12 cellular contexts compared by ENCODE assay signal in the genomic region with DNA sequence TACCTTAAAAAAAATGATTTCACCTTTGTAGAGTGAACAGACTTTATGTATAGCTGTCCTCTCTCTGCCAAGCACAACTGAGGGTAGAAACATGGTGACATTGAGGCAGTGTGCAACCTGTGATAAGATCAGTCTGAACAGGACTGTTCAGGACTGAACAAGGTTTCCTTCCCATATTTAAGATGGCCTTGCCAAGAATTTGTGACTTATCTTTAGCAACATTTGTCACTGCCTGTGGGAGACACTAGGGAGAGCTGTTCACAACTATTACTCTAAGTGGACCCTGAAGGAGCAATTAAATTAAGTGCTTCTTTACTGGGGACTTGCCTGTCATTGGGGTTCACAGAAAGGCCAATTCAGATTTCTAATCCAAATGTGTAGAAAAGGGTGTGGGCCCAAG. TPM values are rescaled to one million over a fixed set of nuclear protein-coding genes. Genes with fewer than 3 reads are reported as not detected.
DNase-seq lines count a peak whose midpoint lies in the region; ATAC-seq and TF ChIP-seq lines count a peak whose summit lies in the region.
"Had no signal": no experiment of that assay in that cellular context is flagged by ENCODE, and none has a peak within 500 bp of the region (broad histone marks: within the 10 kb centered on the region; RNA-seq: fewer than 3 reads in every experiment).

No MANE protein-coding gene starts in this region.

- peak; percentile 22 to 48 for TF ChIP-seq RAD21 in liver (IDR thresholded peaks at IDR 0.05)

- CTCF ChIA-PET in PC-3 (lab: Charles Lee) = interaction anchor here (0.6 kb wide), 2 partner anchors 12 to 132 kb away, joined by 3 read pairs; no protein-coding TSS in a partner anchor

- no peak overlapping the region for H3K4me3 ChIP-seq in GM12865 (ENCODE audit: low read depth, low read length)
- H3K4me3 ChIP-seq in HFF-Myc (replicated peaks; ENCODE audit: low read depth, low read length) = no peak overlapping the region
- H3K4me3 ChIP-seq in PC-3 (ENCODE audit: low read length) = no peak overlapping the region
- H3K4me3 ChIP-seq in liver (ENCODE audit: low read depth in 1 of 3, low read length in 3 of 3) = no peak overlapping the region
- no peak overlapping the region for H3K4me3 ChIP-seq in colonic mucosa
- H3K4me3 ChIP-seq: SK-N-MC had no signal

- no peak overlapping the region for H3K9ac ChIP-seq in PC-3 (ENCODE audit: low read length)
- H3K9ac ChIP-seq in liver (ENCODE audit: low read depth in 1 of 2, low read length in 2 of 2) = no peak overlapping the region
- no peak overlapping the region for H3K9ac ChIP-seq in colonic mucosa (ENCODE audit: low read depth in 2 of 2, low read length in 2 of 2)

- POLR2A ChIA-PET in PC-3 (lab: Charles Lee; ENCODE audit: unreplicated experiment) = no interaction called here

- ATAC-seq in PC-3 = peak; percentile 18; the same call in 1 of the 2 replicates
- ATAC-seq in activated CD4-positive, CD25-positive, alpha-beta regulatory T cell treated with anti-CD3 and anti-CD28 coated beads, Interleukin-2, amount 50 U/mL, for 24 hours = no peak

- TF ChIP-seq CTCF in GM12865 (IDR thresholded peaks at IDR 0.05; ENCODE audit: insufficient read depth, low read depth, low read length, missing control alignments) (peak; percentile 23), HFF-Myc (IDR thresholded peaks at IDR 0.05; ENCODE audit: low read depth, low read length, missing control alignments) (peak; percentile 3), PC-3 (conservative IDR thresholded peaks at IDR 0.05; ENCODE audit: low read depth, low read length) (peak; percentile 57; the same call in 1 of the 2 replicates), liver (IDR thresholded peaks at IDR 0.05; ENCODE audit: low read depth, low read length, missing input control) (peak; percentile 5), colonic mucosa (IDR thresholded peaks at IDR 0.05) (no peak)

- no TSS peak for BruUV-seq in PC-3 (replicated peaks; lab: Mats Ljungman, UMichigan)

- H3K9me2 ChIP-seq in PC-3 (replicated peaks; ENCODE audit: low read length) = no peaks in the 10 kb centered on the region

- intact Hi-C loops in PC-3 (cut with micrococcal nuclease) = no loop called here
- intact Hi-C loops in colonic mucosa (cut with DNase I) = no loop called here

- H3K36me3 ChIP-seq in PC-3 (ENCODE audit: low read depth, low read length) (no peaks in the 10 kb centered on the region), liver (ENCODE audit: control insufficient read depth in 4 of 4, insufficient read depth in 3 of 4, low read depth in 1 of 4, low read length in 3 of 4) (no peaks in the 10 kb centered on the region), colonic mucosa (no peaks in the 10 kb centered on the region)

- DNase-seq in GM12865 (ENCODE audit: low read depth) = peak; percentile 48
- no peak for DNase-seq in HFF-Myc (ENCODE audit: extremely low read depth, low read depth)
- DNase-seq in PC-3 = peak; percentile 50
- DNase-seq in colonic mucosa = no peak
- no peak for DNase-seq in NCI-H510A (lab: John Stamatoyannopoulos, UW)
- no peak for DNase-seq in GOT3 (lab: John Stamatoyannopoulos, UW)
- DNase-seq: activated T-cell treated with anti-CD3 and anti-CD28 coated beads for 4 hours, cortex of kidney had no signal

- no peak overlapping the region for H3K27ac ChIP-seq in PC-3 (ENCODE audit: low read length)
- no peak overlapping the region for H3K27ac ChIP-seq in liver (ENCODE audit: low read depth in 1 of 2, low read length in 2 of 2)
- H3K27ac ChIP-seq in colonic mucosa = no peak overlapping the region
- H3K27ac ChIP-seq: SK-N-MC had no signal

- no peaks in the 10 kb centered on the region for H3K9me3 ChIP-seq in PC-3 (ENCODE audit: low read length)
- peaks cover 0 to 4% (median 0%) of the 10 kb centered on the region in 4 donors for H3K9me3 ChIP-seq in liver (ENCODE audit: control insufficient read depth in 4 of 4, low read length in 3 of 4)
- no peaks in the 10 kb centered on the region for H3K9me3 ChIP-seq in colonic mucosa

- no peaks in the 10 kb centered on the region for H3K79me2 ChIP-seq in PC-3 (ENCODE audit: low read length)

- H3K27me3 ChIP-seq in PC-3 (ENCODE audit: low read length) = peaks cover 42% of the 10 kb centered on the region; the same call in 1 of the 2 replicates
- H3K27me3 ChIP-seq in liver (ENCODE audit: control insufficient read depth in 4 of 4, insufficient read depth in 4 of 4, low read length in 3 of 4) = peaks cover 0 to 3% (median 0%) of the 10 kb centered on the region in 4 donors
- no peaks in the 10 kb centered on the region for H3K27me3 ChIP-seq in colonic mucosa

- H4K20me1 ChIP-seq in PC-3 (ENCODE audit: low read length) = no peaks in the 10 kb centered on the region

- no peak overlapping the region for H3K4me2 ChIP-seq in PC-3 (ENCODE audit: low read length)

- no peak overlapping the region for H2AFZ ChIP-seq in PC-3 (ENCODE audit: low read length)

- H3F3A ChIP-seq in PC-3 (ENCODE audit: low read length, unreplicated experiment) = no peaks in the 10 kb centered on the region

- H3K4me1 ChIP-seq in PC-3 (ENCODE audit: insufficient read depth, low read length) (no peaks in the 10 kb centered on the region), liver (ENCODE audit: control insufficient read depth in 4 of 4, insufficient read depth in 4 of 4, low read length in 3 of 4) (no peaks in the 10 kb centered on the region), colonic mucosa (no peaks in the 10 kb centered on the region)

TF ChIP-seq in liver, 16 proteins besides CTCF, POLR2A, EP300 and RAD21:
- TF ChIP-seq REST (IDR thresholded peaks at IDR 0.05) = no peak
- TF ChIP-seq RXRA (IDR thresholded peaks at IDR 0.05) = no peak
- TF ChIP-seq SP1 (IDR thresholded peaks at IDR 0.05) = no peak
- TF ChIP-seq FOXA2 (IDR thresholded peaks at IDR 0.05) = no peak
- no peak for TF ChIP-seq YY1 (IDR thresholded peaks at IDR 0.05)
- TF ChIP-seq, protein P1, sequence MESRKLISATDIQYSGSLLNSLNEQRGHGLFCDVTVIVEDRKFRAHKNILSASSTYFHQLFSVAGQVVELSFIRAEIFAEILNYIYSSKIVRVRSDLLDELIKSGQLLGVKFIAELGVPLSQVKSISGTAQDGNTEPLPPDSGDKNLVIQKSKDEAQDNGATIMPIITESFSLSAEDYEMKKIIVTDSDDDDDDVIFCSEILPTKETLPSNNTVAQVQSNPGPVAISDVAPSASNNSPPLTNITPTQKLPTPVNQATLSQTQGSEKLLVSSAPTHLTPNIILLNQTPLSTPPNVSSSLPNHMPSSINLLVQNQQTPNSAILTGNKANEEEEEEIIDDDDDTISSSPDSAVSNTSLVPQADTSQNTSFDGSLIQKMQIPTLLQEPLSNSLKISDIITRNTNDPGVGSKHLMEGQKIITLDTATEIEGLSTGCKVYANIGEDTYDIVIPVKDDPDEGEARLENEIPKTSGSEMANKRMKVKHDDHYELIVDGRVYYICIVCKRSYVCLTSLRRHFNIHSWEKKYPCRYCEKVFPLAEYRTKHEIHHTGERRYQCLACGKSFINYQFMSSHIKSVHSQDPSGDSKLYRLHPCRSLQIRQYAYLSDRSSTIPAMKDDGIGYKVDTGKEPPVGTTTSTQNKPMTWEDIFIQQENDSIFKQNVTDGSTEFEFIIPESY (IDR thresholded peaks at IDR 0.05) = no peak
- TF ChIP-seq GABPA (IDR thresholded peaks at IDR 0.05 in 1 of 2, conservative IDR thresholded peaks at IDR 0.05 in 1 of 2) = no peak
- TF ChIP-seq MAX (IDR thresholded peaks at IDR 0.05) = no peak
- no peak for TF ChIP-seq JUND (IDR thresholded peaks at IDR 0.05)
- no peak for TF ChIP-seq TAF1 (conservative IDR thresholded peaks at IDR 0.05)
- TF ChIP-seq, protein P2, sequence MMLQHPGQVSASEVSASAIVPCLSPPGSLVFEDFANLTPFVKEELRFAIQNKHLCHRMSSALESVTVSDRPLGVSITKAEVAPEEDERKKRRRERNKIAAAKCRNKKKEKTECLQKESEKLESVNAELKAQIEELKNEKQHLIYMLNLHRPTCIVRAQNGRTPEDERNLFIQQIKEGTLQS (IDR thresholded peaks at IDR 0.05) = no peak
- TF ChIP-seq HNF4A (conservative IDR thresholded peaks at IDR 0.05) = no peak

RNA-seq across cellular contexts. Expression of gene OR13A1, which starts 6.7 kb away (rescaled TPM):
- total RNA-seq in PC-3 (2014; rRNA removed) (0.04 TPM in 1 of 2 replicates, not detected in the other), liver (under 1 TPM; under 0.01 to 0.05 TPM), colonic mucosa (not detected)
- not detected for polyA plus RNA-seq in liver
- total RNA-seq: HT1080 had no signal

Comparison
In these comparisons a context has a peak if more than half of its experiments do, and no peak if none do; other contexts are left out.
1. DNase-seq: peak in GM12865 (single experiment) and PC-3 (single experiment); none in HFF-Myc (single experiment), colonic mucosa (single experiment), NCI-H510A (single experiment) and GOT3 (single experiment).